ENCODE assay signal across 8 cellular contexts in the genomic region with DNA sequence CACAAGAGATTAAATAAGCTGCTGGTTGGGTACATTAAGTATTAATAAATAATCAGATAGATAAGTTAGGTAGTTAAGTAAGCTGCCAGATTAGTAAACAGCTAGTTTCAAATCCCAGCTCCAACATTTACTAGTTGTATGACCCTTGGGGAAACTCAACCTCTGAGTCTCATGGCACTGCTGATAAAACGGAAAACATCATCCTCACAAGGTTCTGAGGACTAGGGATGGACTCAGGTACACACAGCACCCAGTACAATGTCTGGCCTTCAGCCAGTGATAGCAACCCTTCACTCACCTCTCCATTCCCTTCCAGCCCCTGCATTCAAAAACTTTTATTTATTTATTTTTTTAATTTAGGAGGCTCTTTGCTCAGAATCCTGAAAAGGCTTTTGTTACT. TPM values are rescaled to one million over a fixed set of nuclear protein-coding genes. Genes with fewer than 3 reads are reported as not detected.
DNase-seq lines count a peak whose midpoint lies in the region; ATAC-seq and TF ChIP-seq lines count a peak whose summit lies in the region.
"Had no signal": no experiment of that assay in that cellular context is flagged by ENCODE, and none has a peak within 500 bp of the region (broad histone marks: within the 10 kb centered on the region; RNA-seq: fewer than 3 reads in every experiment).

No MANE protein-coding gene starts in this region.

- TF ChIP-seq CTCF in HFFc6 (IDR thresholded peaks at IDR 0.05) = no peak
- no peak for TF ChIP-seq CTCF in esophagus squamous epithelium (IDR thresholded peaks at IDR 0.05)

- H3K4me3 ChIP-seq in SJSA1 = no peak overlapping the region
- H3K4me3 ChIP-seq in esophagus squamous epithelium = no peak overlapping the region

- H3K27ac Mint-ChIP-seq in HFFc6 = peak overlapping the region; percentile 60; the same call in 1 of the 2 replicates
- peak overlapping the region; percentile 91 for H3K27ac Mint-ChIP-seq in stimulated activated memory B cell treated with anti-CD40 and anti-IgM and Interleukin-4, amounts not matched to agents 10 μg/mL and 1 μg/mL and 100 μg/mL, for 72 hours
- H3K27ac Mint-ChIP-seq: nephron progenitor cell had no signal

- ATAC-seq in stimulated activated memory B cell treated with anti-CD40 and anti-IgM and Interleukin-4, amounts not matched to agents 10 μg/mL and 1 μg/mL and 100 μg/mL, for 72 hours = no peak
- ATAC-seq in HG02973 (IDR thresholded peaks at IDR 0.05; ENCODE audit: unreplicated experiment) = no peak

- H3K27ac ChIP-seq in SJSA1 = peak overlapping the region; percentile 66
- H3K27ac ChIP-seq in esophagus squamous epithelium = peak overlapping the region; percentile 78 to 89 (median 84)

- DNase-seq in HFFc6 (no peak), SJSA1 (ENCODE audit: low read depth in 1 of 2, low spot score in 2 of 2) (peak in 1 of 2 experiments; percentile 21), esophagus squamous epithelium (lab: John Stamatoyannopoulos, UW) (no peak), hypothalamus (lab: John Stamatoyannopoulos, UW) (no peak), hepatic stellate cell (ENCODE audit: low spot score) (no peak)
- DNase-seq: nephron progenitor cell had no signal

- H3K4me1 ChIP-seq in SJSA1 (replicated peaks) (peaks cover 20% of the 10 kb centered on the region), esophagus squamous epithelium (peaks cover 23 to 51% (median 27%) of the 10 kb centered on the region in 3 donors)

- H3K36me3 ChIP-seq in SJSA1 (no peaks in the 10 kb centered on the region), esophagus squamous epithelium (no peaks in the 10 kb centered on the region)

- 59 to 65% methylated on average over 1 of the region's 1 CpG for WGBS in esophagus squamous epithelium, 2 donors

- H3K27me3 Mint-ChIP-seq in HFFc6 (ENCODE audit: insufficient read depth) = peaks cover 9% of the 10 kb centered on the region
- peaks cover 10% of the 10 kb centered on the region for H3K27me3 Mint-ChIP-seq in stimulated activated memory B cell treated with anti-CD40 and anti-IgM and Interleukin-4, amounts not matched to agents 10 μg/mL and 1 μg/mL and 100 μg/mL, for 72 hours

- H3K9me3 ChIP-seq in SJSA1 (replicated peaks) (no peaks in the 10 kb centered on the region), esophagus squamous epithelium (no peaks in the 10 kb centered on the region)

- H3K4me3 Mint-ChIP-seq in HFFc6 = peak overlapping the region; percentile 57
- H3K4me3 Mint-ChIP-seq in stimulated activated memory B cell treated with anti-CD40 and anti-IgM and Interleukin-4, amounts not matched to agents 10 μg/mL and 1 μg/mL and 100 μg/mL, for 72 hours = peak overlapping the region; percentile 63
- H3K4me3 Mint-ChIP-seq: nephron progenitor cell had no signal

- peaks cover 26% of the 10 kb centered on the region for H3K4me1 Mint-ChIP-seq in HFFc6 (ENCODE audit: low read depth)
- peaks cover 29% of the 10 kb centered on the region for H3K4me1 Mint-ChIP-seq in stimulated activated memory B cell treated with anti-CD40 and anti-IgM and Interleukin-4, amounts not matched to agents 10 μg/mL and 1 μg/mL and 100 μg/mL, for 72 hours
- H3K4me1 Mint-ChIP-seq: nephron progenitor cell had no signal

- H3K9me3 Mint-ChIP-seq in HFFc6 = no peaks in the 10 kb centered on the region
- H3K9me3 Mint-ChIP-seq in stimulated activated memory B cell treated with anti-CD40 and anti-IgM and Interleukin-4, amounts not matched to agents 10 μg/mL and 1 μg/mL and 100 μg/mL, for 72 hours = no peaks in the 10 kb centered on the region
- H3K9me3 Mint-ChIP-seq: nephron progenitor cell had no signal

- intact Hi-C loops in esophagus squamous epithelium (cut with DNase I) = no loop called here

- TF ChIP-seq POLR2A in esophagus squamous epithelium (IDR thresholded peaks at IDR 0.05) = no peak

- no peaks in the 10 kb centered on the region for H3K27me3 ChIP-seq in SJSA1 (replicated peaks)
- no peaks in the 10 kb centered on the region for H3K27me3 ChIP-seq in esophagus squamous epithelium

- H3K36me3 Mint-ChIP-seq in HFFc6 (ENCODE audit: low read depth) = no peaks in the 10 kb centered on the region
- no peaks in the 10 kb centered on the region for H3K36me3 Mint-ChIP-seq in stimulated activated memory B cell treated with anti-CD40 and anti-IgM and Interleukin-4, amounts not matched to agents 10 μg/mL and 1 μg/mL and 100 μg/mL, for 72 hours

RNA-seq across cellular contexts. Expression of gene B3GNT5, which starts 32.3 kb away (rescaled TPM):
- not detected for total RNA-seq in HFFc6 (2021; fragmentation: NEBNext Ultra II Directional; extraction: Animal tissue kit (Norgen Biotek cat#: 25700))
- 0.66 and 2.2 TPM in 2 replicates for total RNA-seq in SJSA1 (2014; rRNA removed; shearing (Covaris generic))
- 10 to 100 TPM; 26.3 to 69.9 (median 29.3) TPM for total RNA-seq in esophagus squamous epithelium
